In genomic region chr15:39869858-39870515, GRCh38 we compare ENCODE assay signal across 28 cellular contexts. TPM values are rescaled to one million over a fixed set of nuclear protein-coding genes. Genes with fewer than 3 reads are reported as not detected.
DNase-seq lines count a peak whose midpoint lies in the region; ATAC-seq, FAIRE-seq and TF ChIP-seq lines count a peak whose summit lies in the region.
"Had no signal": no experiment of that assay in that cellular context is flagged by ENCODE, and none has a peak within 500 bp of the region (broad histone marks: within the 10 kb centered on the region; RNA-seq: fewer than 3 reads in every experiment).

No MANE protein-coding gene starts in this region.

- H3K79me2 ChIP-seq in endothelial cell of umbilical vein (ENCODE audit: control insufficient read depth, insufficient read depth, low read length) (peaks cover 9% of the 10 kb centered on the region), neural progenitor cell (ENCODE audit: low read depth) (peaks cover 10% of the 10 kb centered on the region)

- BruUV-seq in endothelial cell of umbilical vein (replicated peaks; lab: Mats Ljungman, UMichigan), result no TSS peak

- H3K4me1 Mint-ChIP-seq in HFFc6 (ENCODE audit: low read depth) (peaks cover 92% of the 10 kb centered on the region), neural progenitor cell (peaks cover 5% of the 10 kb centered on the region)
- no peaks in the 10 kb centered on the region for H3K4me1 Mint-ChIP-seq in naive thymus-derived CD4-positive, alpha-beta T cell
- H3K4me1 Mint-ChIP-seq: activated B cell treated with CpG ODN at 0.5 μM for 24 hours had no signal

- no peak overlapping the region for H3K9ac ChIP-seq in endothelial cell of umbilical vein (replicated peaks; ENCODE audit: extremely low read depth, insufficient read depth, low read length)
- peak overlapping the region; percentile 13 for H3K9ac ChIP-seq in neural progenitor cell

- no peaks in the 10 kb centered on the region for H3K9me3 Mint-ChIP-seq in HFFc6
- H3K9me3 Mint-ChIP-seq in neural progenitor cell, result no peaks in the 10 kb centered on the region
- no peaks in the 10 kb centered on the region for H3K9me3 Mint-ChIP-seq in naive thymus-derived CD4-positive, alpha-beta T cell
- H3K9me3 Mint-ChIP-seq: activated B cell treated with CpG ODN at 0.5 μM for 24 hours; activated CD4-positive, alpha-beta T cell treated with anti-CD3 and anti-CD28 coated beads, Interleukin-2, amount 10 ng/mL, durations not matched to agents 7 days and 5 days; activated naive CD8-positive, alpha-beta T cell treated with anti-CD3 and anti-CD28 coated beads for 36 hours; effector memory CD8-positive, alpha-beta T cell had no signal

- H3K27me3 ChIP-seq in endothelial cell of umbilical vein (ENCODE audit: control insufficient read depth in 2 of 2, insufficient read depth in 2 of 2, low read length in 2 of 2), result no peaks in the 10 kb centered on the region
- no peaks in the 10 kb centered on the region for H3K27me3 ChIP-seq in neural progenitor cell
- no peaks in the 10 kb centered on the region for H3K27me3 ChIP-seq in naive thymus-derived CD4-positive, alpha-beta T cell (ENCODE audit: control insufficient read depth in 2 of 2, insufficient read depth in 2 of 2, low read length in 2 of 2)
- H3K27me3 ChIP-seq: cardiac muscle cell, ovary, uterus had no signal

- H3K36me3 Mint-ChIP-seq in HFFc6 (ENCODE audit: low read depth) (peaks cover 45% of the 10 kb centered on the region), neural progenitor cell (no peaks in the 10 kb centered on the region)
- no peaks in the 10 kb centered on the region for H3K36me3 Mint-ChIP-seq in naive thymus-derived CD4-positive, alpha-beta T cell
- H3K36me3 Mint-ChIP-seq: activated naive CD8-positive, alpha-beta T cell treated with anti-CD3 and anti-CD28 coated beads for 36 hours had no signal

- no peak overlapping the region for H3K4me3 ChIP-seq in endothelial cell of umbilical vein (replicated peaks in 1 of 3; ENCODE audit: insufficient read depth in 1 of 3, low read depth in 1 of 3, low read length in 3 of 3)
- no peak overlapping the region for H3K4me3 ChIP-seq in neural progenitor cell
- no peak overlapping the region for H3K4me3 ChIP-seq in naive thymus-derived CD4-positive, alpha-beta T cell (ENCODE audit: low read length)
- H3K4me3 ChIP-seq: cardiac muscle cell, mucosa of descending colon, ovary, SK-N-MC, thoracic aorta, uterus had no signal

- H3K9me1 ChIP-seq in endothelial cell of umbilical vein (replicated peaks; ENCODE audit: control insufficient read depth, extremely low read depth, insufficient read depth, low read length), result no peaks in the 10 kb centered on the region

- POLR2A ChIA-PET in endothelial cell of umbilical vein (lab: Charles Lee), result no interaction called here
- POLR2A ChIA-PET in naive thymus-derived CD4-positive, alpha-beta T cell (lab: Charles Lee), result no interaction called here

- H3K27me3 Mint-ChIP-seq in HFFc6 (ENCODE audit: insufficient read depth), result peaks cover 5% of the 10 kb centered on the region
- H3K27me3 Mint-ChIP-seq in neural progenitor cell (ENCODE audit: insufficient read depth, low read depth), result no peaks in the 10 kb centered on the region
- peaks cover 9 to 47% (median 12%) of the 10 kb centered on the region in 5 donors for H3K27me3 Mint-ChIP-seq in naive thymus-derived CD4-positive, alpha-beta T cell

- CTCF ChIA-PET in endothelial cell of umbilical vein (lab: Charles Lee), result interaction anchor here (0.8 to 1.1 kb wide), 2 partner anchors 27 to 81 kb away, joined by 3 read pairs; no protein-coding TSS in a partner anchor
- CTCF ChIA-PET in naive thymus-derived CD4-positive, alpha-beta T cell (lab: Charles Lee), result no interaction called here

- peaks cover 2% of the 10 kb centered on the region for H3F3A ChIP-seq in neural progenitor cell (ENCODE audit: low read depth)

- no peak for TF ChIP-seq CTCF in HFFc6 (IDR thresholded peaks at IDR 0.05)
- TF ChIP-seq CTCF in endothelial cell of umbilical vein (IDR thresholded peaks at IDR 0.05; ENCODE audit: extremely low read depth in 1 of 2, insufficient read depth in 1 of 2, low read depth in 1 of 2, low read length in 2 of 2), result no peak
- TF ChIP-seq CTCF in neural progenitor cell (IDR thresholded peaks at IDR 0.05), result no peak

- H2AFZ ChIP-seq in endothelial cell of umbilical vein (ENCODE audit: low read depth, low read length) (no peak overlapping the region), neural progenitor cell (replicated peaks) (no peak overlapping the region)

- H3K4me2 ChIP-seq in endothelial cell of umbilical vein (ENCODE audit: insufficient read depth, low read length), result no peak overlapping the region
- H3K4me2 ChIP-seq in neural progenitor cell, result peak overlapping the region; percentile 3

- H3K27ac ChIP-seq in endothelial cell of umbilical vein (ENCODE audit: insufficient read depth, low read depth, low read length) (no peak overlapping the region), neural progenitor cell (no peak overlapping the region)
- H3K27ac ChIP-seq in naive thymus-derived CD4-positive, alpha-beta T cell (ENCODE audit: low read depth, low read length), result no peak overlapping the region
- H3K27ac ChIP-seq: cardiac muscle cell, ovary, SK-N-MC, thoracic aorta, uterus had no signal

- H3K4me3 Mint-ChIP-seq in HFFc6 (no peak overlapping the region), neural progenitor cell (no peak overlapping the region)
- no peak overlapping the region for H3K4me3 Mint-ChIP-seq in naive thymus-derived CD4-positive, alpha-beta T cell
- H3K4me3 Mint-ChIP-seq: activated B cell treated with CpG ODN at 0.5 μM for 24 hours; activated CD4-positive, alpha-beta T cell treated with anti-CD3 and anti-CD28 coated beads, Interleukin-2, amount 10 ng/mL, durations not matched to agents 7 days and 5 days; activated naive CD8-positive, alpha-beta T cell treated with anti-CD3 and anti-CD28 coated beads for 36 hours; effector memory CD8-positive, alpha-beta T cell had no signal

- H3K36me3 ChIP-seq in endothelial cell of umbilical vein (ENCODE audit: control insufficient read depth in 2 of 2, extremely low read depth in 1 of 2, insufficient read depth in 2 of 2, low read length in 2 of 2) (no peaks in the 10 kb centered on the region), neural progenitor cell (no peaks in the 10 kb centered on the region)
- H3K36me3 ChIP-seq in naive thymus-derived CD4-positive, alpha-beta T cell (ENCODE audit: control insufficient read depth in 2 of 3, insufficient read depth in 3 of 3, low read length in 3 of 3), result no peaks in the 10 kb centered on the region
- H3K36me3 ChIP-seq: cardiac muscle cell, ovary, thoracic aorta, uterus had no signal

- no peak for FAIRE-seq in endothelial cell of umbilical vein (lab: Jason Lieb, UNC)
- FAIRE-seq: small intestine had no signal

- H4K20me1 ChIP-seq in endothelial cell of umbilical vein (replicated peaks; ENCODE audit: control insufficient read depth, extremely low read depth, insufficient read depth, low read length) (no peaks in the 10 kb centered on the region), neural progenitor cell (ENCODE audit: low read depth) (peaks cover 3% of the 10 kb centered on the region)

- DNase-seq in Ammon's horn (ENCODE audit: low spot score), result peak; percentile 27
- no peak for DNase-seq in HFFc6
- peak; percentile 9 for DNase-seq in endothelial cell of umbilical vein (ENCODE audit: low read depth, low spot score)
- DNase-seq in neural progenitor cell (ENCODE audit: low spot score), result no peak
- no peak for DNase-seq in naive thymus-derived CD4-positive, alpha-beta T cell
- DNase-seq in GM19240 (ENCODE audit: insufficient read length, low spot score), result no peak
- DNase-seq: ACHN; activated B cell treated with CpG ODN at 0.5 μM for 24 hours; activated CD4-positive, alpha-beta T cell treated with anti-CD3 and anti-CD28 coated beads, Interleukin-2, amount 10 ng/mL, durations not matched to agents 7 days and 5 days; activated gamma-delta T cell; activated naive CD8-positive, alpha-beta T cell treated with anti-CD3 and anti-CD28 coated beads for 36 hours; cortex of kidney; effector memory CD8-positive, alpha-beta T cell; foreskin melanocyte; GDM1; mucosa of descending colon; NCI-H1694; NK-92 treated with Interleukin-12 subunit alpha and Interleukin-12 subunit beta, amount 100 ng/mL, for 24 hours; ovary; retina; small intestine; stimulated activated naive CD4-positive, alpha-beta T cell treated with Interleukin-2 at 50 U/mL for 16 hours; uterus had no signal

- H3K4me1 ChIP-seq in endothelial cell of umbilical vein (ENCODE audit: control insufficient read depth, extremely low read depth, insufficient read depth, low read length) (no peaks in the 10 kb centered on the region), neural progenitor cell (peaks cover 19% of the 10 kb centered on the region)
- H3K4me1 ChIP-seq in naive thymus-derived CD4-positive, alpha-beta T cell (ENCODE audit: control insufficient read depth in 2 of 2, insufficient read depth in 2 of 2, low read length in 2 of 2), result no peaks in the 10 kb centered on the region
- H3K4me1 ChIP-seq: uterus had no signal

- no peak for ATAC-seq in naive thymus-derived CD4-positive, alpha-beta T cell
- ATAC-seq in HG02678 (IDR thresholded peaks at IDR 0.05; ENCODE audit: unreplicated experiment), result no peak
- ATAC-seq: effector memory CD8-positive, alpha-beta T cell; esophagus mucosa; mucosa of descending colon had no signal

- H3K27ac Mint-ChIP-seq in HFFc6 (peak overlapping the region; percentile 57), neural progenitor cell (no peak overlapping the region)
- H3K27ac Mint-ChIP-seq in naive thymus-derived CD4-positive, alpha-beta T cell, result no peak overlapping the region
- H3K27ac Mint-ChIP-seq: activated B cell treated with CpG ODN at 0.5 μM for 24 hours; activated CD4-positive, alpha-beta T cell treated with anti-CD3 and anti-CD28 coated beads, Interleukin-2, amount 10 ng/mL, durations not matched to agents 7 days and 5 days; activated naive CD8-positive, alpha-beta T cell treated with anti-CD3 and anti-CD28 coated beads for 36 hours; effector memory CD8-positive, alpha-beta T cell had no signal

- H3K9me3 ChIP-seq in endothelial cell of umbilical vein (replicated peaks; ENCODE audit: control insufficient read depth, insufficient read depth, low read length) (no peaks in the 10 kb centered on the region), neural progenitor cell (ENCODE audit: low read depth) (no peaks in the 10 kb centered on the region)
- no peaks in the 10 kb centered on the region for H3K9me3 ChIP-seq in naive thymus-derived CD4-positive, alpha-beta T cell (ENCODE audit: control insufficient read depth in 2 of 3, low read length in 3 of 3)
- H3K9me3 ChIP-seq: mucosa of descending colon, ovary, thoracic aorta, uterus had no signal

- dilution Hi-C loops in endothelial cell of umbilical vein (cut with MboI; ENCODE audit: extremely low pct_ligation_motif_present, low sequenced_read_pairs), result no loop called here

- intact Hi-C loops in endothelial cell of umbilical vein (cut with micrococcal nuclease), result no loop called here
- intact Hi-C loops in naive thymus-derived CD4-positive, alpha-beta T cell (cut with micrococcal nuclease), result loop anchor here (5.0 to 10.0 kb wide), 2 partner anchors 183 to 1055 kb away; no protein-coding TSS in a partner anchor

- no peak for TF ChIP-seq POLR2A in endothelial cell of umbilical vein (IDR thresholded peaks at IDR 0.05; ENCODE audit: low read depth, low read length)

RNA-seq across cellular contexts. Expression of gene GPR176, which starts 50.1 kb away (rescaled TPM):
- total RNA-seq in HFFc6 (2021; fragmentation: NEBNext Ultra II Directional; extraction: Animal tissue kit (Norgen Biotek cat#: 25700)), result 100 to 1,000 TPM; 151 to 193 (median 169) TPM
- 35.3 and 39.8 TPM in 2 replicates for total RNA-seq in endothelial cell of umbilical vein
- 68.7 and 85.3 TPM in 2 replicates for polyA plus RNA-seq in endothelial cell of umbilical vein
- polyA plus RNA-seq in endothelial cell of umbilical vein (2011; cell fraction: cytosol; rRNA removed), result 33.2 and 34.2 TPM in 2 replicates
- polyA plus RNA-seq in endothelial cell of umbilical vein (2011; cell fraction: nucleus; rRNA removed), result 24.9 and 36.3 TPM in 2 replicates
- polyA plus RNA-seq in endothelial cell of umbilical vein (2012), result 21.5 and 30.0 TPM in 2 replicates
- 225 and 237 TPM in 2 replicates for polyA minus RNA-seq in endothelial cell of umbilical vein
- polyA minus RNA-seq in endothelial cell of umbilical vein (2011; cell fraction: cytosol; rRNA and poly(A)+ RNA removed), result 6.9 TPM
- 34.5 and 45.4 TPM in 2 replicates for polyA minus RNA-seq in endothelial cell of umbilical vein (2011; cell fraction: nucleus; rRNA and poly(A)+ RNA removed)
- 20.6 and 36.4 TPM in 2 replicates for total RNA-seq in neural progenitor cell (ENCODE audit: low replicate concordance)
- under 1 TPM in 1 of 5 experiments, not detected in 4; 0.07 TPM for total RNA-seq in naive thymus-derived CD4-positive, alpha-beta T cell
- polyA plus RNA-seq in naive thymus-derived CD4-positive, alpha-beta T cell, result not detected
- total RNA-seq: activated B cell treated with CpG ODN at 0.5 μM for 24 hours; activated CD4-positive, alpha-beta T cell treated with anti-CD3 and anti-CD28 coated beads, Interleukin-2, amount 10 ng/mL, durations not matched to agents 7 days and 5 days had no signal

Comparison
In these comparisons a context has a peak if more than half of its experiments do, and no peak if none do; other contexts are left out.
1. DNase-seq: peak in Ammon's horn (single experiment) and endothelial cell of umbilical vein (single experiment); none in HFFc6 (single experiment), neural progenitor cell (single experiment), naive thymus-derived CD4-positive, alpha-beta T cell (0 of 9) and GM19240 (single experiment).
2. RNA of gene GPR176, which starts 50.1 kb away (total RNA-seq): 151 to 193 TPM in HFFc6, 35.3 to 39.8 TPM in endothelial cell of umbilical vein and 20.6 to 36.4 TPM in neural progenitor cell; 0.07 TPM in naive thymus-derived CD4-positive, alpha-beta T cell; every median in the first group is over 10 times any median in the second.